ENCODE assay signal across 10 cellular contexts in the genomic region with DNA sequence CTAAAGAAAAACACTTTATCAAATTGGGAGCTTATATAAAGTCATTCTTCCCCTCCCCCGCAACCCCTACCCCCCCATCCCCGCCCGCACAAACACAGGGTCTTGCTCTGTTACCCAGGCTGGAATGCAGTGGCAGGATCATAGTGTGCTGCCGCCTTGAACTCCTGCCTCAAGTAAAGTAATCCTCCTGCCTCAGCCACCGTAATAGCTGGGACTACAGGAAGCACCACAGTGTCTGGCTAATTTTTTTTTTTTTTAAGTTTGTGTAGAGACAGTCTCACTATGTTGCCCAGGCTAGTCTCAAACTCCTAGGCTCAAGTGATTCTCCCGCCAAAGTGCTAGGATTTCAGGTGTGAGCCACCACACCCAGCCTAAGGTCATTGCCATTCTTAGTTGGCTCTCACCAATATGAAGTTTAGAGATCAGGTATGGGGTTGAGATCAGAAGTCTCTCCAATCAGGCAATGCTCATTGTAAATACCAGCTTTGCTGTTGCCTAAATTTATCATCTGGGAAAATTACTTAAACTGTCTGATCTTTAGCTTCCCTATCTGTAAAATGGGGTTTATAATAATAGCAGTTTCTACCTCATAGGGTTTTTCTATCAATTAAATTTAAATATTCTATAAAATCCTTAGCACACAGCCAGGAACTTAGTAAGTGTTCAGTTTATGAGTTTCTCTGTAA.
A peak's percentile ranks its signal among the peaks of the same experiment; 100 is the strongest.
DNase-seq lines count a peak whose midpoint lies in the region; ATAC-seq and TF ChIP-seq lines count a peak whose summit lies in the region.
"Had no signal": no experiment of that assay in that cellular context is flagged by ENCODE, and none has a peak within 500 bp of the region (broad histone marks: within the 10 kb centered on the region; RNA-seq: fewer than 3 reads in every experiment).

No MANE protein-coding gene starts in this region.

- H3K4me2 ChIP-seq in BLaER1 treated with 17β-estradiol and CSF1 and Interleukin-3, amounts not matched to agents 10 nM and 100 nM = peak overlapping the region; percentile 43 to 87 (median 69)
- H3K4me2 ChIP-seq in HCT116 (ENCODE audit: low read length) = peak overlapping the region; percentile 23; the same call in 1 of the 2 replicates

- no peaks in the 10 kb centered on the region for H3K27me3 ChIP-seq in BLaER1 treated with 17β-estradiol and CSF1 and Interleukin-3, amounts not matched to agents 10 nM and 100 nM
- no peaks in the 10 kb centered on the region for H3K27me3 ChIP-seq in HCT116 (ENCODE audit: insufficient read depth, low read length)
- H3K27me3 ChIP-seq: sigmoid colon had no signal

- peak overlapping the region in 2 of 11 experiments; percentile 17 to 24; a peak in 1 of 22 replicates for H3K9ac ChIP-seq in BLaER1 treated with 17β-estradiol and CSF1 and Interleukin-3, amounts not matched to agents 10 nM and 100 nM
- no peak overlapping the region for H3K9ac ChIP-seq in HCT116 (ENCODE audit: low read length)

- peaks cover 4% of the 10 kb centered on the region for H3K9me3 Mint-ChIP-seq in activated naive CD8-positive, alpha-beta T cell treated with anti-CD3 and anti-CD28 coated beads, Interleukin-2, amount 50 U/mL, for 24 hours
- no peaks in the 10 kb centered on the region for H3K9me3 Mint-ChIP-seq in naive thymus-derived CD8-positive, alpha-beta T cell

- H2AFZ ChIP-seq in HCT116 (ENCODE audit: low read depth, low read length, poor library complexity, severe bottlenecking) = no peak overlapping the region

- H3K4me1 Mint-ChIP-seq in activated naive CD8-positive, alpha-beta T cell treated with anti-CD3 and anti-CD28 coated beads, Interleukin-2, amount 50 U/mL, for 24 hours = peaks cover 98% of the 10 kb centered on the region
- H3K4me1 Mint-ChIP-seq in naive thymus-derived CD8-positive, alpha-beta T cell = peaks cover 52 to 99% (median 95%) of the 10 kb centered on the region in 4 donors

- no peak overlapping the region for H3K4me3 ChIP-seq in BLaER1 treated with 17β-estradiol and CSF1 and Interleukin-3, amounts not matched to agents 10 nM and 100 nM
- no peak overlapping the region for H3K4me3 ChIP-seq in HCT116 (replicated peaks in 1 of 2; ENCODE audit: low read depth in 1 of 2, low read length in 2 of 2)
- H3K4me3 ChIP-seq: sigmoid colon had no signal

- H4K20me1 ChIP-seq in BLaER1 treated with 17β-estradiol and CSF1 and Interleukin-3, amounts not matched to agents 10 nM and 100 nM = peaks cover 0 to 78% (median 0%) of the 10 kb centered on the region in 11 experiments; a peak in 8 of 22 replicates
- peaks cover 9% of the 10 kb centered on the region; the same call in 1 of the 2 replicates for H4K20me1 ChIP-seq in HCT116 (ENCODE audit: insufficient read depth)

- CTCF ChIA-PET in HCT116 (lab: Charles Lee) = interaction anchor here (1.5 kb wide), 1 partner anchor 26 kb away, joined by 3 read pairs; no protein-coding TSS in a partner anchor

- intact Hi-C loops in HCT116 (cut with micrococcal nuclease) = no loop called here

- H3K4me1 ChIP-seq in BLaER1 treated with 17β-estradiol and CSF1 and Interleukin-3, amounts not matched to agents 10 nM and 100 nM = peaks cover 65 to 79% (median 71%) of the 10 kb centered on the region in 10 experiments
- peaks cover 44 to 49% of the 10 kb centered on the region in 2 experiments for H3K4me1 ChIP-seq in HCT116 (ENCODE audit: control insufficient read depth in 1 of 2, insufficient read depth in 2 of 2, low read length in 2 of 2)

- peaks cover 91% of the 10 kb centered on the region for H3K79me2 ChIP-seq in HCT116 (ENCODE audit: insufficient read depth, low read length)

- BruUV-seq in HCT116 (replicated peaks; lab: Mats Ljungman, UMichigan) = no TSS peak

- H3K4me3 Mint-ChIP-seq in activated naive CD8-positive, alpha-beta T cell treated with anti-CD3 and anti-CD28 coated beads, Interleukin-2, amount 50 U/mL, for 24 hours = peak overlapping the region; percentile 16
- peak overlapping the region; percentile 48 to 73 (median 68) for H3K4me3 Mint-ChIP-seq in naive thymus-derived CD8-positive, alpha-beta T cell

- peak overlapping the region; percentile 93 for H3K27ac Mint-ChIP-seq in activated naive CD8-positive, alpha-beta T cell treated with anti-CD3 and anti-CD28 coated beads, Interleukin-2, amount 50 U/mL, for 24 hours
- H3K27ac Mint-ChIP-seq in naive thymus-derived CD8-positive, alpha-beta T cell = peak overlapping the region; percentile 65 to 100 (median 94)

- TF ChIP-seq CTCF in HCT116 (IDR thresholded peaks at IDR 0.05 in 2 of 3, conservative IDR thresholded peaks at IDR 0.05 in 1 of 3; ENCODE audit: borderline replicate concordance in 1 of 3, insufficient read depth in 1 of 3, low read depth in 2 of 3, low read length in 2 of 3) = no peak

- 0 out of 2 replicates have a peak, but pooled peaks have one; percentile 10 for ATAC-seq in HCT116
- ATAC-seq in activated naive CD8-positive, alpha-beta T cell treated with anti-CD3 and anti-CD28 coated beads, Interleukin-2, amount 50 U/mL, for 24 hours = no peak
- ATAC-seq in naive thymus-derived CD8-positive, alpha-beta T cell = peak in 1 of 2 donors; percentile 37
- ATAC-seq in GM18867 (IDR thresholded peaks at IDR 0.05; ENCODE audit: unreplicated experiment) = no peak
- no peak for ATAC-seq in GM18858 (IDR thresholded peaks at IDR 0.05; ENCODE audit: unreplicated experiment)
- no peak for ATAC-seq in esophagus mucosa

- no peaks in the 10 kb centered on the region for H3K27me3 Mint-ChIP-seq in activated naive CD8-positive, alpha-beta T cell treated with anti-CD3 and anti-CD28 coated beads, Interleukin-2, amount 50 U/mL, for 24 hours
- H3K27me3 Mint-ChIP-seq in naive thymus-derived CD8-positive, alpha-beta T cell = no peaks in the 10 kb centered on the region

- peaks cover 0 to 12% (median 0%) of the 10 kb centered on the region in 11 experiments; a peak in 4 of 22 replicates for H3K9me3 ChIP-seq in BLaER1 treated with 17β-estradiol and CSF1 and Interleukin-3, amounts not matched to agents 10 nM and 100 nM (replicated peaks in 1 of 11)
- H3K9me3 ChIP-seq in HCT116 (ENCODE audit: control insufficient read depth in 1 of 2, insufficient read depth in 1 of 2, low read depth in 1 of 2, low read length in 2 of 2) = no peaks in the 10 kb centered on the region
- H3K9me3 ChIP-seq: sigmoid colon had no signal

- H3K36me3 ChIP-seq in BLaER1 treated with 17β-estradiol and CSF1 and Interleukin-3, amounts not matched to agents 10 nM and 100 nM = peaks cover 39 to 59% (median 52%) of the 10 kb centered on the region in 11 experiments
- peaks cover 21 to 40% of the 10 kb centered on the region in 2 experiments; a peak in 3 of 4 replicates for H3K36me3 ChIP-seq in HCT116 (ENCODE audit: control insufficient read depth in 1 of 2, insufficient read depth in 2 of 2, low read length in 2 of 2)

- DNase-seq in HCT116 (ENCODE audit: low read depth, low spot score) = no peak
- no peak for DNase-seq in activated naive CD8-positive, alpha-beta T cell treated with anti-CD3 and anti-CD28 coated beads, Interleukin-2, amount 50 U/mL, for 24 hours
- peak in 1 of 10 donors; percentile 34 for DNase-seq in naive thymus-derived CD8-positive, alpha-beta T cell
- no peak for DNase-seq in stimulated activated naive CD4-positive, alpha-beta T cell (lab: John Stamatoyannopoulos, UW)
- DNase-seq: head of caudate nucleus, sigmoid colon had no signal

- peaks cover 81% of the 10 kb centered on the region for H3K36me3 Mint-ChIP-seq in activated naive CD8-positive, alpha-beta T cell treated with anti-CD3 and anti-CD28 coated beads, Interleukin-2, amount 50 U/mL, for 24 hours (ENCODE audit: low read depth)
- H3K36me3 Mint-ChIP-seq in naive thymus-derived CD8-positive, alpha-beta T cell = peaks cover 31 to 67% (median 47%) of the 10 kb centered on the region in 3 donors

- POLR2A ChIA-PET in HCT116 (lab: Charles Lee) = no interaction called here
- POLR2A ChIA-PET in naive thymus-derived CD8-positive, alpha-beta T cell (lab: Charles Lee) = interaction anchor here (0.9 to 9.7 kb wide), 20 partner anchors 8 to 313 kb away, joined by 3 to 170 read pairs (median 7); a partner anchor contains a TSS

- TF ChIP-seq RAD21 in HCT116 (IDR thresholded peaks at IDR 0.05; ENCODE audit: low read depth) = no peak

- no peaks in the 10 kb centered on the region for H3K9me2 ChIP-seq in HCT116 (ENCODE audit: insufficient read depth)

- RAD21 ChIA-PET in HCT116 (lab: Charles Lee; ENCODE audit: low non-redundant PET in 1 of 2, low total read pairs in 2 of 2, uncharacterized antibody in 2 of 2, unreplicated experiment in 2 of 2) = no interaction called here

- peak overlapping the region in 9 of 11 experiments; percentile 2 to 66 (median 43); a peak in 16 of 22 replicates for H3K27ac ChIP-seq in BLaER1 treated with 17β-estradiol and CSF1 and Interleukin-3, amounts not matched to agents 10 nM and 100 nM
- H3K27ac ChIP-seq in HCT116 (ENCODE audit: low read depth, low read length) = no peak overlapping the region

- no peak for TF ChIP-seq POLR2A in HCT116 (IDR thresholded peaks at IDR 0.05; ENCODE audit: borderline replicate concordance, extremely low read depth, insufficient read depth, insufficient read length)

TF ChIP-seq in HCT116, 20 proteins besides CTCF, POLR2A, EP300 and RAD21 (continues in another document):
- TF ChIP-seq FOSL1 (IDR thresholded peaks at IDR 0.05; ENCODE audit: low read depth) = no peak
- no peak for TF ChIP-seq CBX3 (IDR thresholded peaks at IDR 0.05; ENCODE audit: low read depth)
- TF ChIP-seq ZNF274 (IDR thresholded peaks at IDR 0.05; ENCODE audit: low read depth, low read length) = no peak
- no peak for TF ChIP-seq CEBPB (IDR thresholded peaks at IDR 0.05; ENCODE audit: low read depth)
- TF ChIP-seq SRF (IDR thresholded peaks at IDR 0.05; ENCODE audit: low read depth) = no peak
- TF ChIP-seq EGR1 (IDR thresholded peaks at IDR 0.05; ENCODE audit: low read depth) = no peak
- TF ChIP-seq ZFX (IDR thresholded peaks at IDR 0.05) = no peak
- no peak for TF ChIP-seq JUND (IDR thresholded peaks at IDR 0.05)
- TF ChIP-seq EZH2 (IDR thresholded peaks at IDR 0.05) = no peak
